In the genomic region with DNA sequence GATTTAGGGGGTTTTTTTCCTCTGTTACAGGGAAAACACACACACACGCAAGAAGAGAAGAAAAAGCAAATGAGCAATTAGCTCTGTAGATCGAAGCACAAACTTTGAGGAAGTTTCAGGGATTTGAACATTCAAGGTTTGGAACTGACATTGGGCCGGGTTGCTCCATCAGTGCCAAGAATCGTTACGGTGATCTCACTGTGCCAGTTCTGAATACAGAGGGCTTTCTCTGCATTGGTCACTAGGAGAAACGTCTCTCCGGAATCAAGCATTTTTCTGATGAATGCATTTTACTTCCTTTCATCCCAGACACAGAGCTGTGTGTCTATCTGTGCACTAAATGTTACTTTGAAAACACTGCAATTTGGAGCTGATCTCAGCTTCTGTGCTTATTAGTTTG, we compare ENCODE assay signal across 13 cellular contexts. TPM values are rescaled to one million over a fixed set of nuclear protein-coding genes. Genes with fewer than 3 reads are reported as not detected.
DNase-seq lines count a peak whose midpoint lies in the region; ATAC-seq and TF ChIP-seq lines count a peak whose summit lies in the region.
"Had no signal": no experiment of that assay in that cellular context is flagged by ENCODE, and none has a peak within 500 bp of the region (broad histone marks: within the 10 kb centered on the region; RNA-seq: fewer than 3 reads in every experiment).

No MANE protein-coding gene starts in this region.

- no peak overlapping the region for H3K4me3 ChIP-seq in sigmoid colon
- H3K4me3 ChIP-seq: A549, GM23248 had no signal

- H3K4me1 ChIP-seq in sigmoid colon: peaks cover 0 to 3% (median 0%) of the 10 kb centered on the region in 4 donors
- H3K4me1 ChIP-seq: A549 had no signal

- WGBS in sigmoid colon, 2 donors: 89 to 92% methylated on average over 7 of the region's 7 CpGs

- H3K27me3 ChIP-seq in sigmoid colon: no peaks in the 10 kb centered on the region

- H3K36me3 ChIP-seq in sigmoid colon: no peaks in the 10 kb centered on the region

- intact Hi-C loops in sigmoid colon (cut with DNase I): no loop called here

- DNase-seq in caudate nucleus (lab: John Stamatoyannopoulos, UW) (peak in 12 of 61 donors; percentile 4 to 46 (median 14)), medulla oblongata (ENCODE audit: extremely low spot score) (peak; percentile 40), sigmoid colon (peak; percentile 42), NCI-H510A treated with DMSO at 0.1 percent for 48 hours (lab: John Stamatoyannopoulos, UW) (no peak)
- no peak for DNase-seq in activated CD4-positive, CD25-positive, alpha-beta regulatory T cell (lab: John Stamatoyannopoulos, UW)
- DNase-seq: CD8-positive, alpha-beta T cell; DMS53; GF-D8; GM23248 had no signal

- ATAC-seq in GM18909 (IDR thresholded peaks at IDR 0.05; ENCODE audit: poor library complexity, unreplicated experiment): no peak
- ATAC-seq: A549; CD8-positive, alpha-beta T cell; HCT116 had no signal

- no peaks in the 10 kb centered on the region for H3K9me3 ChIP-seq in sigmoid colon
- H3K9me3 ChIP-seq: A549 had no signal

- TF ChIP-seq POLR2A in sigmoid colon (IDR thresholded peaks at IDR 0.05): no peak

- peak overlapping the region; percentile 34 for H3K27ac ChIP-seq in caudate nucleus (ENCODE audit: low read depth, low read length)
- H3K27ac ChIP-seq in sigmoid colon: peak overlapping the region in 1 of 4 donors; percentile 0
- H3K27ac ChIP-seq: A549, GM23248, HL-60 had no signal

- TF ChIP-seq CTCF in sigmoid colon (IDR thresholded peaks at IDR 0.05): no peak

- TF ChIP-seq EP300 in sigmoid colon (IDR thresholded peaks at IDR 0.05): no peak

RNA-seq across cellular contexts. Expression of gene HRH1, which starts 11.2 kb away (rescaled TPM):
- total RNA-seq in sigmoid colon: 10 to 100 TPM in 1 of 4 donors, 1 to 10 TPM in 3; 3.9 to 57.3 (median 4.6) TPM
- polyA plus RNA-seq in sigmoid colon: 1 to 10 TPM; 1.8 to 8.3 (median 2.8) TPM
- total RNA-seq: CD8-positive, alpha-beta T cell had no signal

Comparison
In these comparisons a context has a peak if more than half of its experiments do, and no peak if none do; other contexts are left out.
1. DNase-seq: peak in medulla oblongata (single experiment) and sigmoid colon (single experiment); none in NCI-H510A treated with DMSO at 0.1 percent for 48 hours (single experiment) and activated CD4-positive, CD25-positive, alpha-beta regulatory T cell (0 of 4).